In genomic region chr7:127417346-127417745, GRCh38 we compare ENCODE assay signal across 14 cellular contexts. TPM values are rescaled to one million over a fixed set of nuclear protein-coding genes. Genes with fewer than 3 reads are reported as not detected.
DNase-seq lines count a peak whose midpoint lies in the region; ATAC-seq and TF ChIP-seq lines count a peak whose summit lies in the region.
"Had no signal": no experiment of that assay in that cellular context is flagged by ENCODE, and none has a peak within 500 bp of the region (broad histone marks: within the 10 kb centered on the region; RNA-seq: fewer than 3 reads in every experiment).

No MANE protein-coding gene starts in this region.

- H3K4me3 Mint-ChIP-seq in T-cell, result peak overlapping the region in 1 of 3 donors; percentile 38

- TF ChIP-seq POLR2A in breast epithelium (IDR thresholded peaks at IDR 0.05), result no peak

- H3K4me1 Mint-ChIP-seq in T-cell, result peaks cover 48 to 53% (median 52%) of the 10 kb centered on the region in 3 donors

- peak overlapping the region; percentile 63 to 86 for H3K27ac Mint-ChIP-seq in T-cell

- TF ChIP-seq CTCF in breast epithelium (IDR thresholded peaks at IDR 0.05), result no peak

- peak; percentile 64 for ATAC-seq in GM18499 (IDR thresholded peaks at IDR 0.05; ENCODE audit: insufficient read depth, unreplicated experiment)
- ATAC-seq in GM19395 (IDR thresholded peaks at IDR 0.05; ENCODE audit: unreplicated experiment), result peak; percentile 85
- ATAC-seq in HG02938 (IDR thresholded peaks at IDR 0.05; ENCODE audit: unreplicated experiment), result peak; percentile 81
- no peak for ATAC-seq in T-cell (replicated peaks in 1 of 4)
- ATAC-seq: HCT116 had no signal

- H3K9me3 Mint-ChIP-seq in T-cell, result no peaks in the 10 kb centered on the region

- no peaks in the 10 kb centered on the region for H3K4me1 ChIP-seq in breast epithelium

- DNase-seq in T-cell (no peak), T-helper 9 cell (no peak), breast epithelium (ENCODE audit: low spot score in 2 of 2) (no peak), NCI-H1092 treated with DMSO at 0.1 percent for 48 hours (lab: John Stamatoyannopoulos, UW) (no peak)
- no peak for DNase-seq in effector CD4-positive, alpha-beta T cell
- DNase-seq: activated CD4-positive, alpha-beta T cell treated with anti-CD3 and anti-CD28 coated beads for 48 hours; NCI-H1092 had no signal

- no peaks in the 10 kb centered on the region for H3K9me3 ChIP-seq in breast epithelium
- H3K9me3 ChIP-seq: Peyer's patch, thoracic aorta had no signal

- POLR2A ChIA-PET in T-cell (lab: Charles Lee), result interaction anchor here in 1 of 2 donors (0.7 kb wide), 1 partner anchor 168 kb away, joined by 3 read pairs; no protein-coding TSS in a partner anchor

- H3K4me3 ChIP-seq in breast epithelium, result no peak overlapping the region
- H3K4me3 ChIP-seq: Peyer's patch, smooth muscle cell, thoracic aorta had no signal

- H3K27me3 Mint-ChIP-seq in T-cell, result no peaks in the 10 kb centered on the region

- no peaks in the 10 kb centered on the region for H3K36me3 ChIP-seq in breast epithelium
- H3K36me3 ChIP-seq: Peyer's patch, thoracic aorta had no signal

- H3K27me3 ChIP-seq in breast epithelium, result no peaks in the 10 kb centered on the region
- H3K27me3 ChIP-seq: Peyer's patch had no signal

- intact Hi-C loops in breast epithelium (cut with DNase I; ENCODE audit: low total_unique reads), result no loop called here

- H3K27ac ChIP-seq in breast epithelium, result no peak overlapping the region
- H3K27ac ChIP-seq: thoracic aorta had no signal

- no peaks in the 10 kb centered on the region for H3K36me3 Mint-ChIP-seq in T-cell

- CTCF ChIA-PET in T-cell (lab: Charles Lee), result interaction anchor here in 1 of 2 donors (1.0 kb wide), 1 partner anchor 27 kb away, joined by 3 read pairs; no protein-coding TSS in a partner anchor

RNA-seq across cellular contexts. Expression of gene ZNF800, which starts 24.8 kb away (rescaled TPM):
- total RNA-seq in T-cell, result 10 to 100 TPM; 59.6 to 75.0 (median 64.3) TPM
- total RNA-seq in breast epithelium, result 10 to 100 TPM; 29.5 to 51.1 (median 31.0) TPM

Comparison
In these comparisons a context has a peak if more than half of its experiments do, and no peak if none do; other contexts are left out.
1. ATAC-seq: peak in GM18499 (single experiment), GM19395 (single experiment) and HG02938 (single experiment); none in T-cell (0 of 4).